In genomic region chr10:47198221-47198620, GRCh38 we compare ENCODE assay signal across 23 cellular contexts.
"Had no signal": no experiment of that assay in that cellular context is flagged by ENCODE, and none has a peak within 500 bp of the region (broad histone marks: within the 10 kb centered on the region; RNA-seq: fewer than 3 reads in every experiment).

No MANE protein-coding gene starts in this region.

- H3K4me3 Mint-ChIP-seq: IgD-negative memory B cell had no signal

- H3K27me3 Mint-ChIP-seq: IgD-negative memory B cell had no signal

- H3K36me3 Mint-ChIP-seq: IgD-negative memory B cell had no signal

- H3K27me3 ChIP-seq: SJSA1 had no signal

- H3K4me3 ChIP-seq: K562, SJSA1, SK-N-MC had no signal

- H3K9me3 ChIP-seq: SJSA1 had no signal

- H3K4me1 ChIP-seq: SJSA1 had no signal

- DNase-seq: Kasumi-1, MM.1S, NCI-H1092 treated with DMSO at 0.1 percent for 48 hours, NCI-H1436, NCI-H187 treated with DMSO at 0.1 percent for 48 hours, NCI-H2081, NCI-H2107, NCI-H226, NCI-H446, NCI-H510A, NCI-H524 treated with DMSO at 0.1 percent for 48 hours, NCI-H69, NCI-H774, PC-3, SIG-M5 had no signal

- H3K9ac ChIP-seq: KMS-11 had no signal

- H3K27ac ChIP-seq: HL-60, KMS-11, RWPE1, SJSA1, SK-N-MC had no signal

- ATAC-seq: K562, Panc1, PC-3 had no signal

- H3K36me3 ChIP-seq: SJSA1 had no signal

- H3K4me1 Mint-ChIP-seq: IgD-negative memory B cell had no signal
